ENCODE assay signal across 8 cellular contexts in genomic region chr1:230641900-230642262, GRCh38. TPM values are rescaled to one million over a fixed set of nuclear protein-coding genes. Genes with fewer than 3 reads are reported as not detected.
DNase-seq lines count a peak whose midpoint lies in the region; ATAC-seq and TF ChIP-seq lines count a peak whose summit lies in the region.

No MANE protein-coding gene starts in this region.

- no peak for TF ChIP-seq CTCF in Panc1 (IDR thresholded peaks at IDR 0.05)
- no peak for TF ChIP-seq CTCF in foreskin fibroblast (IDR thresholded peaks at IDR 0.05; ENCODE audit: low read depth, low read length)

- H3K4me3 Mint-ChIP-seq in activated T-cell treated with anti-CD3 and anti-CD28 coated beads, Interleukin-2, amount 50 U/mL, for 4 hours = peak overlapping the region; percentile 55

- H3K27me3 ChIP-seq in Panc1 (ENCODE audit: control insufficient read depth, insufficient read depth, low read length) (peaks cover 17% of the 10 kb centered on the region), skeletal muscle satellite cell (ENCODE audit: control insufficient read depth, insufficient read depth, low read length) (peaks cover 23% of the 10 kb centered on the region)

- H3K9me3 Mint-ChIP-seq in activated T-cell treated with anti-CD3 and anti-CD28 coated beads, Interleukin-2, amount 50 U/mL, for 4 hours = no peaks in the 10 kb centered on the region

- CTCF ChIA-PET in Panc1 (lab: Charles Lee) = interaction anchor here (0.6 kb wide), 1 partner anchor 131 kb away, joined by 5 read pairs; no protein-coding TSS in a partner anchor

- in situ Hi-C loops in Panc1 (cut with HindIII; ENCODE audit: low pct_unique_long_range_greater_than_20kb, low sequenced_read_pairs) = no loop called here

- BruUV-seq in Panc1 (replicated peaks; lab: Mats Ljungman, UMichigan) = no TSS peak

- H3K36me3 Mint-ChIP-seq in activated T-cell treated with anti-CD3 and anti-CD28 coated beads, Interleukin-2, amount 50 U/mL, for 4 hours (ENCODE audit: insufficient read depth) = peaks cover 14% of the 10 kb centered on the region

- H3K4me1 ChIP-seq in Panc1 (ENCODE audit: control insufficient read depth, insufficient read depth, low read length) (peaks cover 9% of the 10 kb centered on the region), skeletal muscle satellite cell (ENCODE audit: control insufficient read depth, insufficient read depth, low read length) (peaks cover 23% of the 10 kb centered on the region)

- H3K27me3 Mint-ChIP-seq in activated T-cell treated with anti-CD3 and anti-CD28 coated beads, Interleukin-2, amount 50 U/mL, for 4 hours (ENCODE audit: low read depth) = peaks cover 26% of the 10 kb centered on the region

- H3K4me2 ChIP-seq in skeletal muscle satellite cell (ENCODE audit: low read length) = peak overlapping the region; percentile 78

- ATAC-seq in activated T-cell treated with anti-CD3 and anti-CD28 coated beads, Interleukin-2, amount 50 U/mL, for 4 hours = no peak
- ATAC-seq in Panc1 = no peak; the same call in 1 of the 2 replicates

- no peak overlapping the region for H3K27ac ChIP-seq in Panc1 (ENCODE audit: low read length)

- H3K9ac ChIP-seq in skeletal muscle satellite cell (ENCODE audit: low read depth, low read length) = no peak overlapping the region

- intact Hi-C loops in Panc1 (cut with micrococcal nuclease; ENCODE audit: unreplicated experiment) = no loop called here

- POLR2A ChIA-PET in Panc1 (lab: Charles Lee) = no interaction called here

- H3K36me3 ChIP-seq in Panc1 (ENCODE audit: control insufficient read depth, insufficient read depth, low read length) (peaks cover 9% of the 10 kb centered on the region; the same call in 1 of the 2 replicates), skeletal muscle satellite cell (ENCODE audit: insufficient read depth, low read length) (no peaks in the 10 kb centered on the region)

- H3K9me3 ChIP-seq in Panc1 (ENCODE audit: control insufficient read depth, insufficient read depth, low read depth, low read length) (no peaks in the 10 kb centered on the region), skeletal muscle satellite cell (replicated peaks; ENCODE audit: low read length) (no peaks in the 10 kb centered on the region)

- H3K4me1 Mint-ChIP-seq in activated T-cell treated with anti-CD3 and anti-CD28 coated beads, Interleukin-2, amount 50 U/mL, for 4 hours (ENCODE audit: low read depth) = peaks cover 45% of the 10 kb centered on the region

- no peak for DNase-seq in activated T-cell treated with anti-CD3 and anti-CD28 coated beads, Interleukin-2, amount 50 U/mL, for 4 hours
- DNase-seq in activated T-cell treated with anti-CD3 and anti-CD28 coated beads, Interleukin-2, amount 50 U/mL, for 48 hours = no peak
- DNase-seq in Panc1 (ENCODE audit: low read depth, low spot score) = no peak
- DNase-seq in foreskin fibroblast = no peak
- DNase-seq in DMS79 (lab: John Stamatoyannopoulos, UW) = no peak
- DNase-seq in stimulated activated CD4-positive, alpha-beta T cell treated with anti-CD3 and anti-CD28 coated beads, Interleukin-4, amount 100 ng/mL, for 4 hours = no peak
- no peak for DNase-seq in SIG-M5 treated with dmso at 0.1 percent for 504 hours (lab: John Stamatoyannopoulos, UW; ENCODE audit: unreplicated experiment)

- H3K4me3 ChIP-seq in Panc1 (ENCODE audit: low read depth in 2 of 2, low read length in 2 of 2) = peak overlapping the region; percentile 96 to 99; a peak in 3 of 4 replicates
- H3K4me3 ChIP-seq in foreskin fibroblast (ENCODE audit: low read depth in 1 of 2, low read length in 2 of 2) = peak overlapping the region; percentile 52 to 82
- peak overlapping the region; percentile 99 for H3K4me3 ChIP-seq in skeletal muscle satellite cell (ENCODE audit: low read length)

RNA-seq across cellular contexts. Expression of gene COG2, which starts 0.4 kb away (rescaled TPM):
- total RNA-seq in activated T-cell treated with anti-CD3 and anti-CD28 coated beads, Interleukin-2, amount 50 U/mL, for 4 hours = 10 to 100 TPM; 44.9 to 52.7 (median 51.1) TPM
- total RNA-seq in Panc1 (2021; ENCODE audit: unreplicated experiment) = 20.5 TPM
- 12.1 TPM for polyA plus RNA-seq in Panc1 (2012; ENCODE audit: insufficient read length)
- 14.6 and 17.5 TPM in 2 replicates for total RNA-seq in skeletal muscle satellite cell (2012; rRNA removed)
